In genomic region chr20:63172726-63173125, GRCh38 we compare ENCODE assay signal across 1 cellular context.
A peak's percentile ranks its signal among the peaks of the same experiment; 100 is the strongest.
TF ChIP-seq lines count a peak whose summit lies in the region.

No MANE protein-coding gene starts in this region.

TF ChIP-seq in K562, 482 proteins besides CTCF, POLR2A, EP300 and RAD21 (continued from another document):
- TF ChIP-seq TFAP4 (CRISPR knock-in tag; IDR thresholded peaks at IDR 0.05; ENCODE audit: borderline replicate concordance) (peak; percentile 86), STAG1 (CRISPR knock-in tag; IDR thresholded peaks at IDR 0.05; ENCODE audit: borderline replicate concordance) (peak; percentile 24; the same call in 1 of the 2 replicates), MAZ (CRISPR knock-in tag; conservative IDR thresholded peaks at IDR 0.05 in 1 of 2, IDR thresholded peaks at IDR 0.05 in 1 of 2) (0 out of 4 replicates have a peak, but pooled peaks of 1 of the 2 experiments have one; percentile 16), CTCFL (IDR thresholded peaks at IDR 0.05; ENCODE audit: borderline replicate concordance, insufficient read depth, low read depth, low read length, poor library complexity, severe bottlenecking) (peak; percentile 55)
TF ChIP-seq in K562: peak in this region for 6.
